Comparison of ENCODE assay signal across 17 cellular contexts in genomic region chr10:97127960-97128850, GRCh38. TPM values are rescaled to one million over a fixed set of nuclear protein-coding genes. Genes with fewer than 3 reads are reported as not detected.
DNase-seq lines count a peak whose midpoint lies in the region; ATAC-seq, FAIRE-seq and TF ChIP-seq lines count a peak whose summit lies in the region.
"Had no signal": no experiment of that assay in that cellular context is flagged by ENCODE, and none has a peak within 500 bp of the region (broad histone marks: within the 10 kb centered on the region; RNA-seq: fewer than 3 reads in every experiment).

No MANE protein-coding gene starts in this region.

- H3K27me3 Mint-ChIP-seq in activated naive CD8-positive, alpha-beta T cell treated with anti-CD3 and anti-CD28 coated beads, Interleukin-2, amount 50 U/mL, for 24 hours = peaks cover 5% of the 10 kb centered on the region

- no peaks in the 10 kb centered on the region for H3K79me2 ChIP-seq in OCI-LY7 (ENCODE audit: insufficient read depth, low read depth, low read length)

- FAIRE-seq in kidney (lab: Jason Lieb, UNC) = no peak
- FAIRE-seq: G401.6, TTC549 had no signal

- H3K4me3 Mint-ChIP-seq in activated naive CD8-positive, alpha-beta T cell treated with anti-CD3 and anti-CD28 coated beads, Interleukin-2, amount 50 U/mL, for 24 hours = no peak overlapping the region
- H3K4me3 Mint-ChIP-seq: activated CD8-positive, alpha-beta T cell treated with anti-CD3 and anti-CD28 coated beads, Interleukin-2, amount 10 ng/mL, durations not matched to agents 7 days and 5 days had no signal

- ATAC-seq in Right ventricle myocardium superior (ENCODE audit: poor library complexity) (no peak), HG03045 (IDR thresholded peaks at IDR 0.05; ENCODE audit: unreplicated experiment) (no peak)
- no peak for ATAC-seq in activated naive CD8-positive, alpha-beta T cell treated with anti-CD3 and anti-CD28 coated beads, Interleukin-2, amount 50 U/mL, for 24 hours
- ATAC-seq: activated CD8-positive, alpha-beta T cell treated with anti-CD3 and anti-CD28 coated beads, Interleukin-2, amount 10 ng/mL, durations not matched to agents 7 days and 5 days; psoas muscle had no signal

- no peak overlapping the region for H3K27ac Mint-ChIP-seq in activated naive CD8-positive, alpha-beta T cell treated with anti-CD3 and anti-CD28 coated beads, Interleukin-2, amount 50 U/mL, for 24 hours
- H3K27ac Mint-ChIP-seq: activated CD8-positive, alpha-beta T cell treated with anti-CD3 and anti-CD28 coated beads, Interleukin-2, amount 10 ng/mL, durations not matched to agents 7 days and 5 days had no signal

- H3K27ac ChIP-seq in kidney (ENCODE audit: low read depth in 2 of 2, low read length in 2 of 2) (no peak overlapping the region), OCI-LY7 (ENCODE audit: low read depth, low read length, poor library complexity, severe bottlenecking) (no peak overlapping the region)
- H3K27ac ChIP-seq: colonic mucosa, esophagus squamous epithelium, psoas muscle had no signal

- H3K4me1 Mint-ChIP-seq in activated naive CD8-positive, alpha-beta T cell treated with anti-CD3 and anti-CD28 coated beads, Interleukin-2, amount 50 U/mL, for 24 hours = no peaks in the 10 kb centered on the region

- DNase-seq in cardiac septum (ENCODE audit: low spot score) = peak; percentile 54
- no peak for DNase-seq in Right ventricle myocardium superior
- DNase-seq in NCI-H524 treated with DMSO at 0.1 percent for 48 hours (lab: John Stamatoyannopoulos, UW) = peak; percentile 21
- DNase-seq in kidney = peak; percentile 40
- no peak for DNase-seq in OCI-LY7 (ENCODE audit: low spot score)
- DNase-seq in NCI-H446 treated with DMSO at 0.1 percent for 48 hours (lab: John Stamatoyannopoulos, UW) = no peak
- no peak for DNase-seq in activated naive CD8-positive, alpha-beta T cell treated with anti-CD3 and anti-CD28 coated beads, Interleukin-2, amount 50 U/mL, for 24 hours
- DNase-seq: activated CD8-positive, alpha-beta T cell treated with anti-CD3 and anti-CD28 coated beads, Interleukin-2, amount 10 ng/mL, durations not matched to agents 7 days and 5 days; colonic mucosa; esophagus squamous epithelium; NCI-H446; psoas muscle; stimulated activated CD4-positive, alpha-beta T cell treated with anti-CD3 and anti-CD28 coated beads, Interleukin-4, amount 100 ng/mL, for 1 hour; stimulated activated naive CD4-positive, alpha-beta T cell had no signal

- POLR2A ChIA-PET in OCI-LY7 (lab: Charles Lee) = interaction anchor here (0.6 kb wide), 1 partner anchor 348 kb away, joined by 3 read pairs; no protein-coding TSS in a partner anchor

- H3K36me3 Mint-ChIP-seq in activated naive CD8-positive, alpha-beta T cell treated with anti-CD3 and anti-CD28 coated beads, Interleukin-2, amount 50 U/mL, for 24 hours (ENCODE audit: low read depth) = no peaks in the 10 kb centered on the region

- H3K4me3 ChIP-seq in kidney (ENCODE audit: low read length in 2 of 2) = no peak overlapping the region
- H3K4me3 ChIP-seq in OCI-LY7 (ENCODE audit: low read depth, low read length, poor library complexity, severe bottlenecking) = no peak overlapping the region
- H3K4me3 ChIP-seq: colonic mucosa, esophagus squamous epithelium, psoas muscle had no signal

- H3K4me1 ChIP-seq in kidney (ENCODE audit: control insufficient read depth in 1 of 2, insufficient read depth in 1 of 2, low read depth in 1 of 2, low read length in 2 of 2) (no peaks in the 10 kb centered on the region), OCI-LY7 (ENCODE audit: insufficient read depth, low read length, poor library complexity, severe bottlenecking) (no peaks in the 10 kb centered on the region)
- H3K4me1 ChIP-seq: colonic mucosa, esophagus squamous epithelium, psoas muscle had no signal

- intact Hi-C loops in cardiac septum (cut with DNase I) = no loop called here
- intact Hi-C loops in Right ventricle myocardium superior (cut with DNase I) = no loop called here
- intact Hi-C loops in kidney (cut with DNase I) = no loop called here
- intact Hi-C loops in OCI-LY7 (cut with micrococcal nuclease; ENCODE audit: unreplicated experiment) = no loop called here

- H2AFZ ChIP-seq in OCI-LY7 (ENCODE audit: low read length) = no peak overlapping the region

- no peak overlapping the region for H3K4me2 ChIP-seq in OCI-LY7 (ENCODE audit: low read length)

- H3K9ac ChIP-seq in kidney (ENCODE audit: low read length in 2 of 2) = no peak overlapping the region

- H3K9me3 Mint-ChIP-seq in activated naive CD8-positive, alpha-beta T cell treated with anti-CD3 and anti-CD28 coated beads, Interleukin-2, amount 50 U/mL, for 24 hours = no peaks in the 10 kb centered on the region

- no peaks in the 10 kb centered on the region for H3K9me3 ChIP-seq in kidney (ENCODE audit: control insufficient read depth in 1 of 2, low read length in 2 of 2)
- no peaks in the 10 kb centered on the region for H3K9me3 ChIP-seq in OCI-LY7 (ENCODE audit: low read length)
- H3K9me3 ChIP-seq: colonic mucosa, esophagus squamous epithelium, psoas muscle had no signal

- no TSS peak for BruUV-seq in OCI-LY7 (replicated peaks; lab: Mats Ljungman, UMichigan)

- H3K36me3 ChIP-seq in kidney (ENCODE audit: control insufficient read depth in 1 of 2, insufficient read depth in 2 of 2, low read length in 2 of 2) = no peaks in the 10 kb centered on the region
- no peaks in the 10 kb centered on the region for H3K36me3 ChIP-seq in OCI-LY7 (ENCODE audit: insufficient read depth, low read length)
- H3K36me3 ChIP-seq: colonic mucosa, esophagus squamous epithelium had no signal

- no peaks in the 10 kb centered on the region for H3K9me2 ChIP-seq in OCI-LY7 (ENCODE audit: insufficient read depth, low read length)

- H4K20me1 ChIP-seq in OCI-LY7 (ENCODE audit: insufficient read depth, low read length) = no peaks in the 10 kb centered on the region

- TF ChIP-seq CTCF in kidney (IDR thresholded peaks at IDR 0.05; ENCODE audit: borderline replicate concordance, extremely low read depth, insufficient read depth) (no peak), OCI-LY7 (conservative IDR thresholded peaks at IDR 0.05; ENCODE audit: low read length) (no peak)

- CTCF ChIA-PET in OCI-LY7 (lab: Charles Lee; ENCODE audit: unreplicated experiment) = no interaction called here

RNA-seq across cellular contexts. Expression of gene SLIT1, which starts 57.6 kb away (rescaled TPM):
- total RNA-seq in cardiac septum = 0.05 TPM
- 0.16 TPM for total RNA-seq in Right ventricle myocardium superior
- total RNA-seq in kidney = 0.35 TPM
- polyA plus RNA-seq in kidney (ENCODE audit: insufficient read depth, low read depth, low replicate concordance) = 0.06 TPM
- total RNA-seq in OCI-LY7 (2014; rRNA removed; shearing (Covaris generic)) = 0.10 and 0.13 TPM in 2 replicates
- 0.77 and 1.0 TPM in 2 replicates for total RNA-seq in OCI-LY7 (2022)
- total RNA-seq: esophagus squamous epithelium had no signal

Comparison
In these comparisons a context has a peak if more than half of its experiments do, and no peak if none do; other contexts are left out.
1. DNase-seq: peak in cardiac septum (single experiment), NCI-H524 treated with DMSO at 0.1 percent for 48 hours (single experiment) and kidney (single experiment); none in Right ventricle myocardium superior (single experiment), OCI-LY7 (single experiment), NCI-H446 treated with DMSO at 0.1 percent for 48 hours (single experiment) and activated naive CD8-positive, alpha-beta T cell treated with anti-CD3 and anti-CD28 coated beads, Interleukin-2, amount 50 U/mL, for 24 hours (single experiment).